Comparison of ENCODE assay signal across 8 cellular contexts in the genomic region with DNA sequence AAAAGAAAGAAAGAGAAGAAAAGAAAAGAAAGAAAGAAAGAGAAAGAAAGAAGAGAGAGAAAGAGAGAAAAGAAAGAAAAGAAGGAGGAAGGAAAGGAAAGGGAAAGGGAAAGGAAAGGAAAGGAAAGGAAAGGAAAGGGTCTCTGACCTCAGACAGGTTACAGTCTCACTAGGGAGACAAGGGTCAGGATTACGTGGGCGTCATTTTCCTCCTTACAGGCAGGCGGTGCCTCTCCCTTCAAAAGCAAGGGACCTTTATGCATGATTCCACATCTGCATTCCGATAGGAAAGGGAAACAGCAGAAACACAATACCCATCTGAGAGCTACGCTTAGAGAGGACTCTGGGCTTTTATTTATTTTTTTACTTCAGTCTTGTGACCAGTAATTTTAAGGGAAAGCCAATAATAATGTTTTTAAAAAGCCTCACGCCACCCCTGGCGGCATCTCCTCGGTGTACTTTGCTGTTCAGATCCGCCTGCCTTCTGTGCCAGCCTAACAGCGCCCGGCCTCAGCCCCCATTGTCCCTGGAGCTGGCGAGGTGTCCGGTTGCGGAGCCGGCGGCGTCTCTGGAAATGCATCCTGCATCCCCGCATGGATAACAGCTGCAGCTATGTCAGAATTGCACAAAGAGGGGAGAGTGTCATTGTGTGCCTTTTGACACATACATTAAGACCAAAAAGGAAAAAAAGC. TPM values are rescaled to one million over a fixed set of nuclear protein-coding genes. Genes with fewer than 3 reads are reported as not detected.
DNase-seq lines count a peak whose midpoint lies in the region; ATAC-seq and TF ChIP-seq lines count a peak whose summit lies in the region.

No MANE protein-coding gene starts in this region.

- peak; percentile 25 for DNase-seq in stimulated activated CD4-positive, alpha-beta T cell treated with anti-CD3 and anti-CD28 coated beads, Interleukin-15, amount 100 ng/mL, for 24 hours
- no peak for DNase-seq in stimulated activated CD4-positive, alpha-beta T cell treated with anti-CD3 and anti-CD28 coated beads, Interleukin-4, amount 100 ng/mL, for 24 hours
- peak; percentile 77 to 86 for DNase-seq in NCI-H526 (lab: John Stamatoyannopoulos, UW)
- peak in 1 of 2 donors; percentile 83 for DNase-seq in ascending aorta (ENCODE audit: low spot score in 2 of 2)
- DNase-seq in left cardiac atrium = no peak
- no peak for DNase-seq in osteocyte (ENCODE audit: extremely low spot score, unreplicated experiment)
- DNase-seq in GM13976 (ENCODE audit: low spot score) = no peak

- H3K27me3 Mint-ChIP-seq in osteocyte (ENCODE audit: unreplicated experiment) = no peaks in the 10 kb centered on the region

- peaks cover 0 to 7% of the 10 kb centered on the region in 2 donors for H3K4me1 ChIP-seq in ascending aorta

- TF ChIP-seq CTCF in ascending aorta (IDR thresholded peaks at IDR 0.05) (peak in 2 of 3 experiments; percentile 11 to 19), osteocyte (IDR thresholded peaks at IDR 0.05) (no peak), GM13976 (IDR thresholded peaks at IDR 0.05; ENCODE audit: borderline replicate concordance, control extremely low read depth, extremely low read depth, insufficient read depth, missing control alignments) (no peak)

- no peaks in the 10 kb centered on the region for H3K9me3 ChIP-seq in ascending aorta

- no peaks in the 10 kb centered on the region for H3K36me3 ChIP-seq in ascending aorta

- H3K27me3 ChIP-seq in ascending aorta = no peaks in the 10 kb centered on the region

- intact Hi-C loops in ascending aorta (cut with DNase I) = no loop called here
- intact Hi-C loops in left cardiac atrium (cut with DNase I) = no loop called here

- H3K27ac Mint-ChIP-seq in osteocyte (ENCODE audit: unreplicated experiment) = peak overlapping the region; percentile 98

- H3K4me3 ChIP-seq in ascending aorta = peak overlapping the region; percentile 68 to 75

- no peaks in the 10 kb centered on the region for H3K9me3 Mint-ChIP-seq in osteocyte (ENCODE audit: unreplicated experiment)

- peaks cover 2% of the 10 kb centered on the region for H3K36me3 Mint-ChIP-seq in osteocyte (ENCODE audit: unreplicated experiment)

- in situ Hi-C loops in GM13976 (cut with MboI; ENCODE audit: low sequenced_read_pairs, unreplicated experiment) = no loop called here

- ATAC-seq in left cardiac atrium (peak; percentile 56), GM18867 (IDR thresholded peaks at IDR 0.05; ENCODE audit: unreplicated experiment) (no peak)

- peak overlapping the region; percentile 60 to 70 for H3K27ac ChIP-seq in ascending aorta

- H3K4me3 Mint-ChIP-seq in osteocyte (ENCODE audit: unreplicated experiment) = peak overlapping the region; percentile 96

- H3K4me1 Mint-ChIP-seq in osteocyte (ENCODE audit: unreplicated experiment) = peaks cover 30% of the 10 kb centered on the region

RNA-seq across cellular contexts. Expression of gene HIP1R, which starts 0.9 kb away (rescaled TPM):
- 98.7 TPM for total RNA-seq in ascending aorta
- 10 to 100 TPM; 24.9 to 38.9 TPM for total RNA-seq in left cardiac atrium
- total RNA-seq in osteocyte = 26.0 and 31.3 TPM in 2 replicates

Comparison
In these comparisons a context has a peak if more than half of its experiments do, and no peak if none do; other contexts are left out.
1. DNase-seq: peak in stimulated activated CD4-positive, alpha-beta T cell treated with anti-CD3 and anti-CD28 coated beads, Interleukin-15, amount 100 ng/mL, for 24 hours (single experiment) and NCI-H526 (2 of 2); none in stimulated activated CD4-positive, alpha-beta T cell treated with anti-CD3 and anti-CD28 coated beads, Interleukin-4, amount 100 ng/mL, for 24 hours (single experiment), left cardiac atrium (single experiment), osteocyte (single experiment) and GM13976 (single experiment).
2. CTCF ChIP-seq: peak in ascending aorta (2 of 3); none in osteocyte (single experiment) and GM13976 (single experiment).